Comparison of ENCODE assay signal across 15 cellular contexts in the genomic region with DNA sequence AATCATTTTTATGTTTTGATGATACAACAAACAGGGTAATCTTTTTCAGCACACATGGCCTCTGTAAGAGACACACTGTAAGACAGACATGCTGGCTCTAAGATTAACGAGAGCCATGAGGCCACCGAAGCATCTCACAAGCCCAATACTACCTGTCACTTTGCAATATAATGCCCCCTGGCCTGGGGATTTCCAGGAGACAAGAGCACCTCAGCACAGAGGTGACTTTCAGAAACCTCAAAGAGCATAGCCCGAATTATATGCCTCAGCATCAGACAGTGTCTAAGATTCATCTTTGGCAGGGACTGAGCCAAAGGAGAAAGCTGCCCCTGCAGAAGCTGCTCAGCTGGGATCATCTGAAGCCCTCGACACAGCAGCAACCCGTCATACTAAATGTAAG. TPM values are rescaled to one million over a fixed set of nuclear protein-coding genes. Genes with fewer than 3 reads are reported as not detected.
DNase-seq lines count a peak whose midpoint lies in the region; ATAC-seq and TF ChIP-seq lines count a peak whose summit lies in the region.
"Had no signal": no experiment of that assay in that cellular context is flagged by ENCODE, and none has a peak within 500 bp of the region (broad histone marks: within the 10 kb centered on the region; RNA-seq: fewer than 3 reads in every experiment).

No MANE protein-coding gene starts in this region.

- no peaks in the 10 kb centered on the region for H3K9me3 ChIP-seq in heart right ventricle
- H3K9me3 ChIP-seq: right lobe of liver had no signal

- 0 out of 2 replicates have a peak overlapping the region, but pooled peaks have one; percentile 1 for H2AFZ ChIP-seq in GM23338

- no peaks in the 10 kb centered on the region for H3K9me3 Mint-ChIP-seq in GM23338
- H3K9me3 Mint-ChIP-seq in activated T-cell treated with anti-CD3 and anti-CD28 coated beads, Interleukin-2, amount 50 U/mL, for 4 hours: no peaks in the 10 kb centered on the region
- no peaks in the 10 kb centered on the region for H3K9me3 Mint-ChIP-seq in mesothelial cell of epicardium
- H3K9me3 Mint-ChIP-seq in HFFc6: no peaks in the 10 kb centered on the region

- no peaks in the 10 kb centered on the region for H3K36me3 ChIP-seq in GM23338 (ENCODE audit: insufficient read depth)
- H3K36me3 ChIP-seq in heart right ventricle: no peaks in the 10 kb centered on the region
- H3K36me3 ChIP-seq: right lobe of liver had no signal

- TF ChIP-seq CTCF in GM23338 (conservative IDR thresholded peaks at IDR 0.05; ENCODE audit: low read depth in 2 of 2): no peak
- no peak for TF ChIP-seq CTCF in mesothelial cell of epicardium (IDR thresholded peaks at IDR 0.05; ENCODE audit: unreplicated experiment)
- TF ChIP-seq CTCF in HFFc6 (IDR thresholded peaks at IDR 0.05): no peak
- no peak for TF ChIP-seq CTCF in heart right ventricle (IDR thresholded peaks at IDR 0.05)

- H3F3A ChIP-seq in GM23338 (replicated peaks; ENCODE audit: low read depth): no peaks in the 10 kb centered on the region

- H3K4me3 ChIP-seq in GM23338 (no peak overlapping the region), heart right ventricle (no peak overlapping the region)
- H3K4me3 ChIP-seq: coronary artery, right lobe of liver had no signal

- H3K27me3 ChIP-seq in GM23338 (ENCODE audit: insufficient read depth) (no peaks in the 10 kb centered on the region), heart right ventricle (peaks cover 0 to 10% (median 3%) of the 10 kb centered on the region in 7 donors)
- H3K27me3 ChIP-seq: right lobe of liver had no signal

- ATAC-seq in GM23338 (no peak), heart right ventricle (no peak)
- ATAC-seq in activated T-cell treated with anti-CD3 and anti-CD28 coated beads, Interleukin-2, amount 50 U/mL, for 4 hours: no peak

- DNase-seq in activated CD8-positive, alpha-beta memory T cell treated with anti-CD3 and anti-CD28 coated beads, Interleukin-2, amount 50 U/mL, for 1 hour (ENCODE audit: extremely low read depth): peak; percentile 11
- DNase-seq in activated CD8-positive, alpha-beta memory T cell treated with anti-CD3 and anti-CD28 coated beads, Interleukin-2, amount 50 U/mL, for 48 hours: no peak
- DNase-seq in GM23338 (ENCODE audit: low spot score): no peak
- DNase-seq in activated T-cell treated with anti-CD3 and anti-CD28 coated beads, Interleukin-2, amount 50 U/mL, for 4 hours: peak; percentile 21
- no peak for DNase-seq in mesothelial cell of epicardium (ENCODE audit: low spot score in 2 of 2, unreplicated experiment in 2 of 2)
- DNase-seq in HFFc6: no peak
- DNase-seq in heart right ventricle: no peak
- no peak for DNase-seq in C1 segment of cervical spinal cord (lab: John Stamatoyannopoulos, UW)
- DNase-seq: NCI-H2081, NCI-H526, right lobe of liver had no signal

- H3K4me3 Mint-ChIP-seq in GM23338 (no peak overlapping the region), mesothelial cell of epicardium (no peak overlapping the region), HFFc6 (no peak overlapping the region)
- no peak overlapping the region for H3K4me3 Mint-ChIP-seq in activated T-cell treated with anti-CD3 and anti-CD28 coated beads, Interleukin-2, amount 50 U/mL, for 4 hours

- H3K4me1 Mint-ChIP-seq in GM23338 (peaks cover 29% of the 10 kb centered on the region), mesothelial cell of epicardium (peaks cover 41% of the 10 kb centered on the region), HFFc6 (ENCODE audit: low read depth) (peaks cover 34% of the 10 kb centered on the region)
- H3K4me1 Mint-ChIP-seq in activated T-cell treated with anti-CD3 and anti-CD28 coated beads, Interleukin-2, amount 50 U/mL, for 4 hours (ENCODE audit: low read depth): peaks cover 63% of the 10 kb centered on the region

- no peaks in the 10 kb centered on the region for H3K9me2 ChIP-seq in GM23338 (ENCODE audit: insufficient read depth)

- no peak overlapping the region for H3K27ac Mint-ChIP-seq in GM23338
- H3K27ac Mint-ChIP-seq in mesothelial cell of epicardium: peak overlapping the region; percentile 30
- H3K27ac Mint-ChIP-seq in HFFc6: no peak overlapping the region

- H3K27ac ChIP-seq in GM23338 (ENCODE audit: low read depth): no peak overlapping the region
- no peak overlapping the region for H3K27ac ChIP-seq in heart right ventricle
- H3K27ac ChIP-seq: coronary artery, right lobe of liver had no signal

- intact Hi-C loops in heart right ventricle (cut with DNase I): no loop called here

- H3K4me1 ChIP-seq in GM23338 (ENCODE audit: insufficient read depth): peaks cover 14% of the 10 kb centered on the region
- H3K4me1 ChIP-seq in heart right ventricle: peaks cover 0 to 8% (median 0%) of the 10 kb centered on the region in 9 donors

- WGBS in heart right ventricle, 2 donors: 85 to 88% methylated on average over 5 of the region's 5 CpGs

- H3K79me2 ChIP-seq in GM23338 (replicated peaks; ENCODE audit: insufficient read depth): no peaks in the 10 kb centered on the region

- H3K27me3 Mint-ChIP-seq in GM23338 (ENCODE audit: insufficient read depth, low read depth, poor library complexity) (peaks cover 3% of the 10 kb centered on the region), mesothelial cell of epicardium (ENCODE audit: low read depth) (no peaks in the 10 kb centered on the region), HFFc6 (ENCODE audit: insufficient read depth) (peaks cover 16% of the 10 kb centered on the region)
- H3K27me3 Mint-ChIP-seq in activated T-cell treated with anti-CD3 and anti-CD28 coated beads, Interleukin-2, amount 50 U/mL, for 4 hours (ENCODE audit: low read depth): no peaks in the 10 kb centered on the region

- no peak overlapping the region for H3K4me2 ChIP-seq in GM23338

- H4K20me1 ChIP-seq in GM23338 (replicated peaks; ENCODE audit: insufficient read depth): no peaks in the 10 kb centered on the region

- H3K36me3 Mint-ChIP-seq in GM23338 (ENCODE audit: low read depth) (no peaks in the 10 kb centered on the region), mesothelial cell of epicardium (no peaks in the 10 kb centered on the region), HFFc6 (ENCODE audit: low read depth) (no peaks in the 10 kb centered on the region)
- H3K36me3 Mint-ChIP-seq in activated T-cell treated with anti-CD3 and anti-CD28 coated beads, Interleukin-2, amount 50 U/mL, for 4 hours (ENCODE audit: insufficient read depth): no peaks in the 10 kb centered on the region

RNA-seq across cellular contexts. Expression of gene TMEM213, which starts 44.2 kb away (rescaled TPM):
- total RNA-seq in GM23338 (2014; rRNA removed; shearing (Covaris generic)): 0.08 TPM in 1 of 2 replicates, not detected in the other
- 0.14 and 0.89 TPM in 2 replicates for polyA plus RNA-seq in GM23338 (2016; fragmentation: Nextera tagmentation; extraction: Ambion mirVana)
- not detected for total RNA-seq in activated T-cell treated with anti-CD3 and anti-CD28 coated beads, Interleukin-2, amount 50 U/mL, for 4 hours
- not detected in 3 replicates for total RNA-seq in mesothelial cell of epicardium
- total RNA-seq in HFFc6 (2021; fragmentation: NEBNext Ultra II Directional; extraction: Animal tissue kit (Norgen Biotek cat#: 25700)): not detected
- total RNA-seq in heart right ventricle: not detected
- not detected for polyA plus RNA-seq in heart right ventricle
- total RNA-seq: mesenteric fat pad, right lobe of liver, subcutaneous adipose tissue had no signal
- polyA plus RNA-seq: esophagus had no signal

RNA-seq across cellular contexts. Expression of gene ATP6V0A4, which starts 44.4 kb away (rescaled TPM):
- 0.35 and 1.3 TPM in 2 replicates for total RNA-seq in GM23338 (2014; rRNA removed; shearing (Covaris generic))
- 0.10 and 0.50 TPM in 2 replicates for polyA plus RNA-seq in GM23338 (2016; fragmentation: Nextera tagmentation; extraction: Ambion mirVana)
- total RNA-seq in activated T-cell treated with anti-CD3 and anti-CD28 coated beads, Interleukin-2, amount 50 U/mL, for 4 hours: not detected
- 0.56 to 0.73 TPM in 2 of 3 replicates, not detected in the other for total RNA-seq in mesothelial cell of epicardium
- total RNA-seq in HFFc6 (2021; fragmentation: NEBNext Ultra II Directional; extraction: Animal tissue kit (Norgen Biotek cat#: 25700)): 1 to 10 TPM in 1 of 6 experiments, under 1 TPM in 5; 0.35 to 1.1 (median 0.60) TPM
- total RNA-seq in heart right ventricle: not detected
- not detected for polyA plus RNA-seq in heart right ventricle
- total RNA-seq: mesenteric fat pad, right lobe of liver, subcutaneous adipose tissue had no signal

RNA-seq across cellular contexts. Expression of gene SVOPL, which starts 52.4 kb away (rescaled TPM):
- 0.70 and 1.4 TPM in 2 replicates for total RNA-seq in GM23338 (2014; rRNA removed; shearing (Covaris generic))
- polyA plus RNA-seq in GM23338 (2016; fragmentation: Nextera tagmentation; extraction: Ambion mirVana) (2.1 and 2.6 TPM in 2 replicates), heart right ventricle (not detected)
- total RNA-seq in activated T-cell treated with anti-CD3 and anti-CD28 coated beads, Interleukin-2, amount 50 U/mL, for 4 hours: not detected
- total RNA-seq in mesothelial cell of epicardium (1.1 TPM in 3 replicates), heart right ventricle (not detected)
- not detected for total RNA-seq in HFFc6 (2021; fragmentation: NEBNext Ultra II Directional; extraction: Animal tissue kit (Norgen Biotek cat#: 25700))
- total RNA-seq: mesenteric fat pad, right lobe of liver, subcutaneous adipose tissue had no signal

Comparison
In these comparisons a context has a peak if more than half of its experiments do, and no peak if none do; other contexts are left out.
1. DNase-seq: peak in activated CD8-positive, alpha-beta memory T cell treated with anti-CD3 and anti-CD28 coated beads, Interleukin-2, amount 50 U/mL, for 1 hour (single experiment) and activated T-cell treated with anti-CD3 and anti-CD28 coated beads, Interleukin-2, amount 50 U/mL, for 4 hours (single experiment); none in activated CD8-positive, alpha-beta memory T cell treated with anti-CD3 and anti-CD28 coated beads, Interleukin-2, amount 50 U/mL, for 48 hours (single experiment), GM23338 (single experiment), mesothelial cell of epicardium (0 of 2), HFFc6 (single experiment), heart right ventricle (0 of 2) and C1 segment of cervical spinal cord (0 of 14).